8 cellular contexts compared by ENCODE assay signal in the genomic region with DNA sequence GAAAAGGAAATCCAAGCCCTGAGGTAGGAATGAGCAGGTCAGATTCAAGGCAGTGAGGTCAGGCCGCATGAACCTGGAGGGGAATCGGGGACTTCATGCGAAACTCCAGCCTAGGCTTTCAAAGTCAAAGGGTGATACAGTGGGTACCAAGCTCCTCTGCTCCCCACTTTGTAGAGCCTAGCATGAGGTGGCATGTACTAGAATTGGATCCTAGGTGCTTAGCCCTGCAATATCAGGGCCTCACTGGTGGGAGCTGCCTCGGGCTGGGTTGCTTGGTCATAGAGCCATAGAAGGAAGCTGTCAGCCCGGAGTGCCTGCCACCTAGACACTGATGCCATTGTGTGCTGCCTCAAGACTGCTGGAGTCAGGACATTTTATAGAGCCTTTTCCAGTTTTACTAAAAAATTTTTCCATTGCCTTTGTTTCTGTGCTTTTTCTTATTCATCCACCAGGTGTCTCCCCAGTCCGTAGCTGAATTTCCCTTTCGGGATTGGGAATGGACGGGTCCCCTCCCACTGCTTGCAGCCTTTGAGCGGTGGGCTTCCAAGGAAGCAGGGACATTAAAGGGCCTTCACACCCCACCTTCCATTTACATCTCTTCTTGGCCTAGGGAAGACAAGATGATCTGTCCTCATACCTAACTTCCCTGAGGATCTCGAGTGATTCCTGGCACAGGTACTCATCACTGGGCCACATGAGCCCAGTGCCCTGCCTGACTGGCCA. TPM values are rescaled to one million over a fixed set of nuclear protein-coding genes. Genes with fewer than 3 reads are reported as not detected.
DNase-seq lines count a peak whose midpoint lies in the region; ATAC-seq, FAIRE-seq and TF ChIP-seq lines count a peak whose summit lies in the region.

No MANE protein-coding gene starts in this region.

- DNase-seq in EL (peak; percentile 42), NB4 (ENCODE audit: low read depth) (no peak), endothelial cell (ENCODE audit: low spot score) (peak; percentile 38), psoas muscle (no peak), HTR-8/SVneo (ENCODE audit: insufficient read length, low spot score) (no peak), hepatic stellate cell (ENCODE audit: low spot score) (no peak)

- ATAC-seq in psoas muscle (no peak), GM18858 (IDR thresholded peaks at IDR 0.05; ENCODE audit: unreplicated experiment) (no peak), HG03520 (IDR thresholded peaks at IDR 0.05; ENCODE audit: unreplicated experiment) (no peak)

- H3K4me3 ChIP-seq in NB4 (ENCODE audit: low read depth, low read length) (no peak overlapping the region), psoas muscle (no peak overlapping the region)

- intact Hi-C loops in psoas muscle (cut with DNase I), result loop anchor here in 1 of 2 donors (2.0 kb wide), 1 partner anchor 21 kb away; no protein-coding TSS in a partner anchor

- no peak for TF ChIP-seq POLR2A in NB4 (IDR thresholded peaks at IDR 0.05; ENCODE audit: extremely low read depth, insufficient read length)

- peaks cover 33% of the 10 kb centered on the region for H3K4me1 Mint-ChIP-seq in endothelial cell (ENCODE audit: unreplicated experiment)

- H3K36me3 Mint-ChIP-seq in endothelial cell (ENCODE audit: low read depth, unreplicated experiment), result peaks cover 16% of the 10 kb centered on the region

- peaks cover 7% of the 10 kb centered on the region for H3K27me3 Mint-ChIP-seq in endothelial cell (ENCODE audit: unreplicated experiment)

- TF ChIP-seq CTCF in NB4 (IDR thresholded peaks at IDR 0.05; ENCODE audit: low read depth, low read length), result peak; percentile 45
- peak; percentile 65 for TF ChIP-seq CTCF in endothelial cell (IDR thresholded peaks at IDR 0.05; ENCODE audit: unreplicated experiment)
- peak; percentile 74 for TF ChIP-seq CTCF in psoas muscle (IDR thresholded peaks at IDR 0.05)

- FAIRE-seq in HTR-8/SVneo (lab: Jason Lieb, UNC), result no peak

- H3K27me3 ChIP-seq in psoas muscle (ENCODE audit: insufficient read depth in 3 of 3, low read length in 2 of 3), result no peaks in the 10 kb centered on the region

- no peaks in the 10 kb centered on the region for H3K9me3 Mint-ChIP-seq in endothelial cell (ENCODE audit: unreplicated experiment)

- H3K4me1 ChIP-seq in psoas muscle, result peaks cover 16% of the 10 kb centered on the region

- WGBS in psoas muscle, 3 donors, result 46 to 56% (median 51%) methylated on average over 10 of the region's 10 CpGs

- H3K9me3 ChIP-seq in psoas muscle, result no peaks in the 10 kb centered on the region

- H3K36me3 ChIP-seq in psoas muscle (ENCODE audit: insufficient read depth in 1 of 2, low read depth in 1 of 2), result peaks cover 6 to 55% of the 10 kb centered on the region in 2 donors

- H3K4me3 Mint-ChIP-seq in endothelial cell (ENCODE audit: unreplicated experiment), result no peak overlapping the region

- H3K27ac ChIP-seq in psoas muscle, result no peak overlapping the region

- H3K27ac Mint-ChIP-seq in endothelial cell (ENCODE audit: unreplicated experiment), result peak overlapping the region; percentile 44

RNA-seq across cellular contexts. Expression of a gene that starts 5.5 kb away (rescaled TPM):
- total RNA-seq in endothelial cell (ENCODE audit: unreplicated experiment) (52.2 TPM), psoas muscle (10 to 100 TPM; 20.1 to 66.0 (median 28.7) TPM)
- polyA plus RNA-seq in psoas muscle, result 10 to 100 TPM; 19.0 to 24.6 (median 20.0) TPM

RNA-seq across cellular contexts. Expression of a gene that starts 6.8 kb away (rescaled TPM):
- 10.5 TPM for total RNA-seq in endothelial cell (ENCODE audit: unreplicated experiment)
- 10 to 100 TPM; 11.0 to 29.0 (median 19.5) TPM for total RNA-seq in psoas muscle
- polyA plus RNA-seq in psoas muscle, result 10 to 100 TPM; 14.7 to 23.8 (median 22.6) TPM

RNA-seq across cellular contexts. Expression of a gene that starts 6.8 kb away (rescaled TPM):
- total RNA-seq in endothelial cell (ENCODE audit: unreplicated experiment) (51.8 TPM), psoas muscle (10 to 100 TPM; 56.6 to 90.1 (median 72.6) TPM)
- polyA plus RNA-seq in psoas muscle, result 100 to 1,000 TPM; 106 to 159 (median 111) TPM

RNA-seq across cellular contexts. Expression of a gene that starts 24.8 kb away (rescaled TPM):
- total RNA-seq in endothelial cell (ENCODE audit: unreplicated experiment), result 8.0 TPM
- total RNA-seq in psoas muscle, result 1 to 10 TPM in 2 of 4 donors, under 1 TPM in 2; 0.74 to 1.4 (median 0.89) TPM
- polyA plus RNA-seq in psoas muscle, result under 1 TPM; 0.08 to 0.48 (median 0.30) TPM

RNA-seq across cellular contexts. Expression of a gene that starts 36.8 kb away (rescaled TPM):
- total RNA-seq in endothelial cell (ENCODE audit: unreplicated experiment) (0.54 TPM), psoas muscle (under 1 TPM in 2 of 4 donors, not detected in 2; 0.08 to 0.54 TPM)
- polyA plus RNA-seq in psoas muscle, result under 1 TPM; 0.04 to 0.30 (median 0.06) TPM

Comparison
In these comparisons a context has a peak if more than half of its experiments do, and no peak if none do; other contexts are left out.
1. DNase-seq: peak in EL (single experiment) and endothelial cell (single experiment); none in NB4 (single experiment), psoas muscle (0 of 2), HTR-8/SVneo (single experiment) and hepatic stellate cell (single experiment).
2. Peak in every context shown above with its lines, with median percentiles within 50 percentile points of each other: CTCF ChIP-seq.